Comparison of ENCODE assay signal across 8 cellular contexts in genomic region chr1:217703326-217703725, GRCh38.
"Had no signal": no experiment of that assay in that cellular context is flagged by ENCODE, and none has a peak within 500 bp of the region (broad histone marks: within the 10 kb centered on the region; RNA-seq: fewer than 3 reads in every experiment).

No MANE protein-coding gene starts in this region.

- H3K4me3 ChIP-seq: GM12878 had no signal

- FAIRE-seq: G401.6, GM12878, GM12891, GM12892, GM18507, GM19239 had no signal

- DNase-seq: GDM1, GF-D8 had no signal

- ATAC-seq: GM12878 had no signal
